ENCODE assay signal across 2 cellular contexts in genomic region chr5:5359623-5360022, GRCh38.
A peak's percentile ranks its signal among the peaks of the same experiment; 100 is the strongest.
TF ChIP-seq lines count a peak whose summit lies in the region.

No MANE protein-coding gene starts in this region.

TF ChIP-seq in HepG2, 621 proteins besides CTCF, POLR2A, EP300 and RAD21 (continued from another document):
- TF ChIP-seq KLF11 (CRISPR knock-in tag; IDR thresholded peaks at IDR 0.05) (no peak), ZNF432 (CRISPR knock-in tag; IDR thresholded peaks at IDR 0.05; ENCODE audit: borderline replicate concordance) (no peak)
TF ChIP-seq in HepG2: peak in this region for 0.

TF ChIP-seq in K562, 482 proteins besides CTCF, POLR2A, EP300 and RAD21:
- TF ChIP-seq CEBPZ (IDR thresholded peaks at IDR 0.05; ENCODE audit: borderline replicate concordance, low read depth, low read length) = no peak
- no peak for TF ChIP-seq PURB (CRISPR knock-in tag; IDR thresholded peaks at IDR 0.05; ENCODE audit: low read depth)
- TF ChIP-seq CTCFL (IDR thresholded peaks at IDR 0.05; ENCODE audit: borderline replicate concordance, insufficient read depth, low read depth, low read length, poor library complexity, severe bottlenecking) = peak; percentile 4
TF ChIP-seq in K562: peak in this region for 1.
